In the genomic region with DNA sequence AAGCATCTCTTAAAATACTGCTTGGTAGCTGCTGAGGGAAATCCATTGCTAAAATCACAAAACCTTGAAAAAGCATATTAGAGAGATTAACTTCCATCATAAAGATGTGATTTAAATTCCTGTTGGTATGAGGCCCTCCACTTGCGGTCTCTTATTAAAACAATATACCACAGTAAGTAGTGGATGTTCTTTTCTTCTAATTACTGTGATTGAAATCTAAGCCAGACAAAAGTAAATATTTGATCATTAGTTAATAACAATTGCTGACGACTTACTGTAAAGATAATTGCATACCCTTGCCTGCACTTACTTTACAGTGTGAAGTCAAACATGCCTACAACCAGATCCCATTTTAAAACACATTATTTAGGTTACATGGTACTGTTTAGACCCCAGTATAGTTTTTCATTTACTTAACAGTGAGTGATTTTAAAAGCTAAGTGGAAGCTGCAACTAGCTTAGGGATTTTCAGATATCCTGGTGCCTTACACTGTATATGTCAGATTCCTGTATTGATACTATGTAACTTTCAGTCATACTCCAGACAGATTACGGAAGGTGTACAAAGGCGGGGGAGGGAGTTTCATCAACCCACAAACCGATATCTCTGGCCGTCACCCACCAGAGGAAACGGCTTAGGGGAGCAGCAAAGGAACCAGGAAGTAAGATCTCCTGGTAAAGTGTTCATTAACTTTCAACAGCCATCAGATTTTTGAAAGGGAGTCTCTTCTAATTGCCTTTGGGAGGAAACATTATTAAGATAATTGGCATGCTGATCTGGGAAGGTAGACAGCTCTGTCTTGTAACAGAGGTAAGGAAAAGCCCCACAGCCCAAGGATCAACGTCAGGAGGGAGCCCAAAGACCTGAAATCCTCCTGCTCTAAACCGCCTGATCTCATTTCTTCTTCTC, we compare ENCODE assay signal across 8 cellular contexts. TPM values are rescaled to one million over a fixed set of nuclear protein-coding genes. Genes with fewer than 3 reads are reported as not detected.
DNase-seq lines count a peak whose midpoint lies in the region; ATAC-seq and TF ChIP-seq lines count a peak whose summit lies in the region.

No MANE protein-coding gene starts in this region.

- WGBS in IMR-90 (ENCODE audit: extremely low coverage in 2 of 2, insufficient read length in 1 of 2), 2 experiments = 0% methylated on average over 1 of the region's 9 CpGs; no CpG with 5 or more reads in 1 of the 2 experiments

- H2BK5ac ChIP-seq in IMR-90 (ENCODE audit: low read depth, low read length, poor library complexity, severe bottlenecking) = peak overlapping the region; percentile 84

- H3K4me3 ChIP-seq in IMR-90 (ENCODE audit: insufficient read depth, low read depth, low read length) (peak overlapping the region; percentile 85), skeletal muscle satellite cell (ENCODE audit: low read length) (peak overlapping the region; percentile 86)

- DNase-seq in EH (ENCODE audit: low read depth) (peak; percentile 46), IMR-90 (no peak), germinal center (ENCODE audit: low spot score) (peak; percentile 4), SHP77 treated with DMSO at 0.1 percent for 48 hours (lab: John Stamatoyannopoulos, UW) (no peak)
- DNase-seq in activated CD4-positive, alpha-beta memory T cell treated with anti-CD3 and anti-CD28 coated beads for 36 hours = peak; percentile 56

- H3K4me2 ChIP-seq in IMR-90 (ENCODE audit: low read depth, low read length) (peak overlapping the region; percentile 98), skeletal muscle satellite cell (ENCODE audit: low read length) (peak overlapping the region; percentile 94)

- H3K9ac ChIP-seq in IMR-90 (ENCODE audit: low read depth, low read length) = peak overlapping the region; percentile 92
- peak overlapping the region; percentile 95 for H3K9ac ChIP-seq in skeletal muscle satellite cell (ENCODE audit: low read depth, low read length)

- H2AK5ac ChIP-seq in IMR-90 (ENCODE audit: low read depth, low read length) = 0 out of 2 replicates have a peak overlapping the region, but pooled peaks have one; percentile 10

- no TSS peak for BruUV-seq in IMR-90 (replicated peaks; lab: Mats Ljungman, UMichigan)

- peak overlapping the region; percentile 40 to 83 for H4K8ac ChIP-seq in IMR-90 (ENCODE audit: low read depth in 2 of 2, low read length in 2 of 2)

- intact Hi-C loops in IMR-90 (cut with micrococcal nuclease) = loop anchor here (1.0 to 10.0 kb wide), 14 partner anchors 89 to 1305 kb away; no protein-coding TSS in a partner anchor
- intact Hi-C loops in activated CD4-positive, alpha-beta memory T cell treated with anti-CD3 and anti-CD28 coated beads for 36 hours (cut with micrococcal nuclease) = loop anchor here (5.0 to 10.0 kb wide), 5 partner anchors 66 to 791 kb away; no protein-coding TSS in a partner anchor

- H3K4ac ChIP-seq in IMR-90 (ENCODE audit: low read depth, low read length) = peak overlapping the region; percentile 79

- peak overlapping the region; percentile 87 for H2AK9ac ChIP-seq in IMR-90 (replicated peaks; ENCODE audit: low read depth, low read length, poor library complexity)

- H3K79me1 ChIP-seq in IMR-90 (ENCODE audit: low read depth in 1 of 2, low read length in 2 of 2) = peaks cover 1 to 19% of the 10 kb centered on the region in 2 experiments

- TF ChIP-seq POLR2A in IMR-90 (IDR thresholded peaks at IDR 0.05; ENCODE audit: low read depth, low read length) = no peak

- no peaks in the 10 kb centered on the region for H3K36me3 Mint-ChIP-seq in activated CD4-positive, alpha-beta memory T cell treated with anti-CD3 and anti-CD28 coated beads for 36 hours

- H3K4me3 Mint-ChIP-seq in activated CD4-positive, alpha-beta memory T cell treated with anti-CD3 and anti-CD28 coated beads for 36 hours = peak overlapping the region; percentile 74

- no peaks in the 10 kb centered on the region for H4K20me1 ChIP-seq in IMR-90 (ENCODE audit: insufficient read depth, low read length)

- H3K4me1 ChIP-seq in IMR-90 (ENCODE audit: control insufficient read depth, insufficient read depth, low read length) = peaks cover 5% of the 10 kb centered on the region
- H3K4me1 ChIP-seq in skeletal muscle satellite cell (ENCODE audit: control insufficient read depth, insufficient read depth, low read length) = peaks cover 44% of the 10 kb centered on the region

- peak overlapping the region; percentile 79 for H2BK120ac ChIP-seq in IMR-90 (ENCODE audit: low read depth, low read length)

- TF ChIP-seq CTCF in IMR-90 (conservative IDR thresholded peaks at IDR 0.05; ENCODE audit: low read depth, low read length) = no peak

- H3K27ac Mint-ChIP-seq in activated CD4-positive, alpha-beta memory T cell treated with anti-CD3 and anti-CD28 coated beads for 36 hours = peak overlapping the region; percentile 13

- peak overlapping the region; percentile 100 for H3K23ac ChIP-seq in IMR-90 (ENCODE audit: low read depth, low read length)

- H3K14ac ChIP-seq in IMR-90 (replicated peaks; ENCODE audit: low read depth, low read length) = peak overlapping the region; percentile 96

- no peak for TF ChIP-seq RAD21 in IMR-90 (IDR thresholded peaks at IDR 0.05; ENCODE audit: low read length)

- in situ Hi-C loops in IMR-90 (cut with MboI; ENCODE audit: low sequenced_read_pairs) = loop anchor here (5.0 to 25.0 kb wide), 3 partner anchors 579 to 1299 kb away; no protein-coding TSS in a partner anchor

- POLR2A ChIA-PET in IMR-90 (lab: Charles Lee; ENCODE audit: unreplicated experiment) = no interaction called here
- POLR2A ChIA-PET in activated CD4-positive, alpha-beta memory T cell treated with anti-CD3 and anti-CD28 coated beads for 36 hours (lab: Charles Lee) = interaction anchor here (0.8 to 1.5 kb wide), 2 partner anchors 8 to 32 kb away, joined by 3 read pairs; no protein-coding TSS in a partner anchor

- H4K91ac ChIP-seq in IMR-90 (ENCODE audit: insufficient read depth, low read depth, low read length) = peak overlapping the region; percentile 65; the same call in 1 of the 2 replicates

- H3K9me3 ChIP-seq in IMR-90 (ENCODE audit: control insufficient read depth, insufficient read depth, low read length) (no peaks in the 10 kb centered on the region), skeletal muscle satellite cell (replicated peaks; ENCODE audit: low read length) (no peaks in the 10 kb centered on the region)

- ATAC-seq in IMR-90 (ENCODE audit: low read depth) = no peak
- ATAC-seq in HG03457 (IDR thresholded peaks at IDR 0.05; ENCODE audit: unreplicated experiment) = no peak
- ATAC-seq in GM18867 (IDR thresholded peaks at IDR 0.05; ENCODE audit: unreplicated experiment) = no peak

- H3K56ac ChIP-seq in IMR-90 (ENCODE audit: extremely low read depth, insufficient read depth, low read length) = peak overlapping the region; percentile 64

- dilution Hi-C loops in IMR-90 (cut with HindIII; ENCODE audit: low sequenced_read_pairs, unreplicated experiment) = no loop called here

- no peaks in the 10 kb centered on the region for H3K27me3 ChIP-seq in IMR-90 (ENCODE audit: control insufficient read depth, insufficient read depth, low read length)
- no peaks in the 10 kb centered on the region for H3K27me3 ChIP-seq in skeletal muscle satellite cell (ENCODE audit: control insufficient read depth, insufficient read depth, low read length)

- peak overlapping the region; percentile 8; the same call in 1 of the 2 replicates for H2BK20ac ChIP-seq in IMR-90 (ENCODE audit: low read depth, low read length)

- peaks cover 2% of the 10 kb centered on the region for H3K36me3 ChIP-seq in IMR-90 (ENCODE audit: control insufficient read depth, insufficient read depth, low read length)
- H3K36me3 ChIP-seq in skeletal muscle satellite cell (ENCODE audit: insufficient read depth, low read length) = peaks cover 39% of the 10 kb centered on the region

- no peaks in the 10 kb centered on the region for H3K9me1 ChIP-seq in IMR-90 (ENCODE audit: insufficient read depth, low read length)

- no peaks in the 10 kb centered on the region for H3K9me3 Mint-ChIP-seq in activated CD4-positive, alpha-beta memory T cell treated with anti-CD3 and anti-CD28 coated beads for 36 hours

- peak overlapping the region; percentile 58; the same call in 1 of the 2 replicates for H4K5ac ChIP-seq in IMR-90 (ENCODE audit: low read depth, low read length)

- H2BK15ac ChIP-seq in IMR-90 (ENCODE audit: low read depth, low read length) = peak overlapping the region; percentile 74; the same call in 1 of the 3 replicates

- peaks cover 27% of the 10 kb centered on the region for H3K4me1 Mint-ChIP-seq in activated CD4-positive, alpha-beta memory T cell treated with anti-CD3 and anti-CD28 coated beads for 36 hours (ENCODE audit: low read depth)

- peak overlapping the region; percentile 83 for H2AFZ ChIP-seq in IMR-90 (replicated peaks; ENCODE audit: low read length, poor library complexity)

- peak overlapping the region; percentile 96 for H3K27ac ChIP-seq in IMR-90 (ENCODE audit: insufficient read depth, low read length)

- H3K27me3 Mint-ChIP-seq in activated CD4-positive, alpha-beta memory T cell treated with anti-CD3 and anti-CD28 coated beads for 36 hours = peaks cover 62% of the 10 kb centered on the region

- H3K18ac ChIP-seq in IMR-90 (ENCODE audit: low read depth, low read length) = peak overlapping the region; percentile 77

- CTCF ChIA-PET in IMR-90 (lab: Yijun Ruan, JAX) = interaction anchor here (0.9 to 1.6 kb wide), 2 partner anchors 141 to 1305 kb away, joined by 3 to 5 read pairs; no protein-coding TSS in a partner anchor
- CTCF ChIA-PET in activated CD4-positive, alpha-beta memory T cell treated with anti-CD3 and anti-CD28 coated beads for 36 hours (lab: Charles Lee) = interaction anchor here (0.8 to 3.5 kb wide), 12 partner anchors 15 to 1306 kb away, joined by 3 to 24 read pairs (median 4); no protein-coding TSS in a partner anchor

TF ChIP-seq in IMR-90, 13 proteins besides CTCF, POLR2A, EP300 and RAD21 (continues in another document):
- TF ChIP-seq BHLHE40 (IDR thresholded peaks at IDR 0.05; ENCODE audit: low read depth, low read length) (no peak), RFX5 (IDR thresholded peaks at IDR 0.05; ENCODE audit: low read depth, low read length) (no peak), MXI1 (IDR thresholded peaks at IDR 0.05; ENCODE audit: borderline replicate concordance, low read depth, low read length) (no peak), NFE2L2 (IDR thresholded peaks at IDR 0.05; ENCODE audit: low read depth, low read length) (no peak), MAFK (IDR thresholded peaks at IDR 0.05; ENCODE audit: low read depth, low read length) (no peak), SMC3 (IDR thresholded peaks at IDR 0.05; ENCODE audit: low read depth, low read length) (no peak), MAZ (IDR thresholded peaks at IDR 0.05; ENCODE audit: borderline replicate concordance, low read depth, low read length) (no peak), CHD1 (IDR thresholded peaks at IDR 0.05; ENCODE audit: low read depth, low read length) (no peak), CEBPB (IDR thresholded peaks at IDR 0.05; ENCODE audit: low read depth, low read length) (no peak)

RNA-seq across cellular contexts. Expression of a gene that starts 1.0 kb away (rescaled TPM):
- 191 and 227 TPM in 2 replicates for total RNA-seq in IMR-90 (2012; rRNA removed)
- polyA plus RNA-seq in IMR-90 (2012; rRNA removed) = 87.5 and 108 TPM in 2 replicates
- polyA plus RNA-seq in IMR-90 (2012; cell fraction: cytosol; rRNA removed) = 35.8 and 44.6 TPM in 2 replicates
- polyA plus RNA-seq in IMR-90 (2012; cell fraction: nucleus; rRNA removed; ENCODE audit: low replicate concordance) = 31.3 and 126 TPM in 2 replicates
- total RNA-seq in activated CD4-positive, alpha-beta memory T cell treated with anti-CD3 and anti-CD28 coated beads for 36 hours = 1 to 10 TPM; 1.5 to 1.6 TPM
- total RNA-seq in skeletal muscle satellite cell (2012; rRNA removed) = 292 and 302 TPM in 2 replicates

Comparison
In these comparisons a context has a peak if more than half of its experiments do, and no peak if none do; other contexts are left out.
1. DNase-seq: peak in EH (single experiment), activated CD4-positive, alpha-beta memory T cell treated with anti-CD3 and anti-CD28 coated beads for 36 hours (single experiment) and germinal center (single experiment); none in IMR-90 (single experiment) and SHP77 treated with DMSO at 0.1 percent for 48 hours (single experiment).
2. RNA of a gene that starts 1.0 kb away (total RNA-seq): 191 to 227 TPM in IMR-90; 1.5 to 1.6 TPM in activated CD4-positive, alpha-beta memory T cell treated with anti-CD3 and anti-CD28 coated beads for 36 hours; every median in the first group is over 10 times any median in the second.